ENCODE assay signal across 16 cellular contexts in genomic region chr9:129373361-129373760, GRCh38.
DNase-seq lines count a peak whose midpoint lies in the region.
"Had no signal": no experiment of that assay in that cellular context is flagged by ENCODE, and none has a peak within 500 bp of the region (broad histone marks: within the 10 kb centered on the region; RNA-seq: fewer than 3 reads in every experiment).

No MANE protein-coding gene starts in this region.

- WGBS in trophoblast cell (ENCODE audit: extremely low coverage, insufficient coverage, insufficient read length), result no CpG with 5 or more reads among the region's 9 CpGs

- H3K18ac ChIP-seq in trophoblast cell (ENCODE audit: low read length), result no peak overlapping the region

- H3K4me3 ChIP-seq in trophoblast cell (ENCODE audit: low read depth, low read length), result no peak overlapping the region
- H3K4me3 ChIP-seq: A549; BLaER1 treated with 17β-estradiol and CSF1 and Interleukin-3, amounts not matched to agents 10 nM and 100 nM had no signal

- peak overlapping the region; percentile 38 for H2BK12ac ChIP-seq in trophoblast cell (ENCODE audit: low read length)

- peaks cover 5% of the 10 kb centered on the region for H3K9me3 ChIP-seq in trophoblast cell (ENCODE audit: insufficient read depth, low read depth, low read length)

- H3K27ac ChIP-seq in trophoblast cell (ENCODE audit: low read depth, low read length), result no peak overlapping the region
- H3K27ac ChIP-seq: 22Rv1; A549; BLaER1 treated with 17β-estradiol and CSF1 and Interleukin-3, amounts not matched to agents 10 nM and 100 nM; C4-2B had no signal

- no peak overlapping the region for H2AK5ac ChIP-seq in trophoblast cell (ENCODE audit: low read length)

- no peak overlapping the region for H4K12ac ChIP-seq in trophoblast cell (ENCODE audit: low read depth, low read length)

- H3K27me3 ChIP-seq in trophoblast cell (ENCODE audit: insufficient read depth, low read length), result no peaks in the 10 kb centered on the region

- H3K14ac ChIP-seq in trophoblast cell (ENCODE audit: low read length), result no peak overlapping the region

- no peaks in the 10 kb centered on the region for H3K79me1 ChIP-seq in trophoblast cell (ENCODE audit: low read length)

- no peak overlapping the region for H2AFZ ChIP-seq in trophoblast cell (ENCODE audit: insufficient read depth, low read length, poor library complexity)

- no peaks in the 10 kb centered on the region for H3K36me3 ChIP-seq in trophoblast cell (ENCODE audit: control insufficient read depth in 1 of 2, insufficient read depth in 2 of 2, low read length in 2 of 2)
- H3K36me3 ChIP-seq: BLaER1 treated with 17β-estradiol and CSF1 and Interleukin-3, amounts not matched to agents 10 nM and 100 nM had no signal

- H2BK120ac ChIP-seq in trophoblast cell (ENCODE audit: insufficient read depth, low read length, poor library complexity), result no peak overlapping the region

- H3K79me2 ChIP-seq in trophoblast cell (ENCODE audit: control insufficient read depth, insufficient read depth, low read length, poor library complexity), result no peaks in the 10 kb centered on the region

- H3K9ac ChIP-seq in trophoblast cell (ENCODE audit: low read length), result no peak overlapping the region
- H3K9ac ChIP-seq: BLaER1 treated with 17β-estradiol and CSF1 and Interleukin-3, amounts not matched to agents 10 nM and 100 nM had no signal

- peak; percentile 10 for DNase-seq in activated effector memory CD4-positive, alpha-beta T cell treated with anti-CD3 and anti-CD28 coated beads, Interleukin-2, amount 50 U/mL, for 16 hours
- no peak for DNase-seq in activated effector memory CD4-positive, alpha-beta T cell treated with Interleukin-2 at 50 U/mL for 16 hours
- DNase-seq in trophoblast cell (no peak), SHP77 treated with DMSO at 0.1 percent for 48 hours (lab: John Stamatoyannopoulos, UW) (no peak), NCI-H2196 (lab: John Stamatoyannopoulos, UW; ENCODE audit: unreplicated experiment) (no peak)
- DNase-seq: AML-193; Caco-2; Calu3; CD4-positive, alpha-beta T cell; CD8-positive, alpha-beta T cell; DMS79 treated with DMSO at 0.1 percent for 48 hours; GF-D8 had no signal

- H3K23ac ChIP-seq in trophoblast cell (ENCODE audit: low read length), result no peak overlapping the region

- no peak overlapping the region for H3K4me2 ChIP-seq in trophoblast cell (ENCODE audit: low read length)
- H3K4me2 ChIP-seq: A549 had no signal

- H4K8ac ChIP-seq in trophoblast cell (ENCODE audit: low read depth, low read length), result no peak overlapping the region

- H3K4me1 ChIP-seq in trophoblast cell (ENCODE audit: control insufficient read depth in 1 of 2, insufficient read depth in 2 of 2, low read length in 2 of 2), result no peaks in the 10 kb centered on the region
- H3K4me1 ChIP-seq: A549, Caco-2 had no signal

- no peak overlapping the region for H4K91ac ChIP-seq in trophoblast cell (ENCODE audit: low read depth, low read length)

- no peak overlapping the region for H2BK5ac ChIP-seq in trophoblast cell (ENCODE audit: low read depth, low read length, poor library complexity)

- no peak overlapping the region for H3K4ac ChIP-seq in trophoblast cell (ENCODE audit: low read depth, low read length)
